In the genomic region with DNA sequence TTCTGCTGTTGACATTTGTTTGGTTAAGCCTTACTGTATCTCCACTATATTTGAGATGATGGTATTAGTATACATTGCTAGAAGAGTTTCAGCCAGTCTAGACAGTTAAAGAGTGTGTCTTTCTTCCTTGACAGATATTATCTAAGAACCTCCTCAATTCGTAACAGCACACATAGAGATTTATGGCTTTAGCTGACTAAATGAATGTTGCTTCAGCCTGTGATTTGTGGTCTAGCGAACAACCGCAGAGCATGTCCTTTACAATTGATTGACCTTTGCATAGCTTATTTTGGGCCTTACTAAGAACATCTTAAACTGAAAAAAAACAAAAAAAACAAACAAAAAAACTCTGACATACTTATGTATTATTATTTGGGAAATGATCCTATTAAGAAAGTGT, we compare ENCODE assay signal across 1 cellular context.
TF ChIP-seq lines count a peak whose summit lies in the region.

No MANE protein-coding gene starts in this region.

TF ChIP-seq in K562, 482 proteins besides CTCF, POLR2A, EP300 and RAD21 (continued from another document and continues in another):
- TF ChIP-seq, protein P1, sequence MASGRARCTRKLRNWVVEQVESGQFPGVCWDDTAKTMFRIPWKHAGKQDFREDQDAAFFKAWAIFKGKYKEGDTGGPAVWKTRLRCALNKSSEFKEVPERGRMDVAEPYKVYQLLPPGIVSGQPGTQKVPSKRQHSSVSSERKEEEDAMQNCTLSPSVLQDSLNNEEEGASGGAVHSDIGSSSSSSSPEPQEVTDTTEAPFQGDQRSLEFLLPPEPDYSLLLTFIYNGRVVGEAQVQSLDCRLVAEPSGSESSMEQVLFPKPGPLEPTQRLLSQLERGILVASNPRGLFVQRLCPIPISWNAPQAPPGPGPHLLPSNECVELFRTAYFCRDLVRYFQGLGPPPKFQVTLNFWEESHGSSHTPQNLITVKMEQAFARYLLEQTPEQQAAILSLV (tag; IDR thresholded peaks at IDR 0.05), result no peak
- TF ChIP-seq SRF (CRISPR knock-in tag; IDR thresholded peaks at IDR 0.05) (no peak), KDM1A (IDR thresholded peaks at IDR 0.05) (peak; percentile 96 to 97), DPF2 (IDR thresholded peaks at IDR 0.05) (no peak), ZNF217 (CRISPR knock-in tag; IDR thresholded peaks at IDR 0.05) (no peak), COPS2 (conservative IDR thresholded peaks at IDR 0.05) (no peak), POLR2H (tag; IDR thresholded peaks at IDR 0.05; ENCODE audit: low read depth) (no peak), ELF4 (CRISPR knock-in tag; IDR thresholded peaks at IDR 0.05) (no peak), HDAC2 (IDR thresholded peaks at IDR 0.05) (peak; percentile 91; the same call in 1 of the 2 replicates), ZNF780A (CRISPR knock-in tag; IDR thresholded peaks at IDR 0.05) (no peak), EHMT2 (IDR thresholded peaks at IDR 0.05) (no peak), PPARD (CRISPR knock-in tag; IDR thresholded peaks at IDR 0.05) (no peak), SMAD4 (CRISPR knock-in tag; conservative IDR thresholded peaks at IDR 0.05) (peak; percentile 66; the same call in 1 of the 2 replicates), NFXL1 (CRISPR knock-in tag; IDR thresholded peaks at IDR 0.05) (no peak), DIDO1 (tag; IDR thresholded peaks at IDR 0.05; ENCODE audit: low read depth) (no peak), ZNF551 (CRISPR knock-in tag; IDR thresholded peaks at IDR 0.05) (no peak), E2F3 (CRISPR knock-in tag; IDR thresholded peaks at IDR 0.05) (no peak), ZNF79 (CRISPR knock-in tag; IDR thresholded peaks at IDR 0.05; ENCODE audit: low read depth) (no peak), ETS2 (tag; IDR thresholded peaks at IDR 0.05; ENCODE audit: borderline replicate concordance, poor library complexity, severe bottlenecking) (no peak), BHLHE40 (IDR thresholded peaks at IDR 0.05; ENCODE audit: low read length) (0 out of 2 replicates have a peak, but pooled peaks have one; percentile 30), ZBTB17 (CRISPR knock-in tag; IDR thresholded peaks at IDR 0.05) (no peak), TEAD1 (CRISPR knock-in tag; IDR thresholded peaks at IDR 0.05) (peak in 1 of 2 experiments; percentile 83; a peak in 1 of 4 replicates), HNRNPUL1 (IDR thresholded peaks at IDR 0.05; ENCODE audit: low read length) (no peak), ARID1B (IDR thresholded peaks at IDR 0.05) (0 out of 2 replicates have a peak, but pooled peaks have one; percentile 16), RFX1 (IDR thresholded peaks at IDR 0.05) (no peak), ZNF311 (CRISPR knock-in tag; IDR thresholded peaks at IDR 0.05) (no peak), FOXM1 (IDR thresholded peaks at IDR 0.05; ENCODE audit: low read depth) (no peak), FOXM1 (CRISPR knock-in tag; IDR thresholded peaks at IDR 0.05; ENCODE audit: low read depth) (no peak), SMARCA4 (IDR thresholded peaks at IDR 0.05) (no peak), DNMT1 (IDR thresholded peaks at IDR 0.05) (no peak), CBFA2T3 (IDR thresholded peaks at IDR 0.05) (peak; percentile 24; the same call in 1 of the 2 replicates), SNIP1 (IDR thresholded peaks at IDR 0.05; ENCODE audit: low read depth) (no peak), ETV5 (CRISPR knock-in tag; IDR thresholded peaks at IDR 0.05; ENCODE audit: low read depth) (no peak)
- TF ChIP-seq, protein P2, sequence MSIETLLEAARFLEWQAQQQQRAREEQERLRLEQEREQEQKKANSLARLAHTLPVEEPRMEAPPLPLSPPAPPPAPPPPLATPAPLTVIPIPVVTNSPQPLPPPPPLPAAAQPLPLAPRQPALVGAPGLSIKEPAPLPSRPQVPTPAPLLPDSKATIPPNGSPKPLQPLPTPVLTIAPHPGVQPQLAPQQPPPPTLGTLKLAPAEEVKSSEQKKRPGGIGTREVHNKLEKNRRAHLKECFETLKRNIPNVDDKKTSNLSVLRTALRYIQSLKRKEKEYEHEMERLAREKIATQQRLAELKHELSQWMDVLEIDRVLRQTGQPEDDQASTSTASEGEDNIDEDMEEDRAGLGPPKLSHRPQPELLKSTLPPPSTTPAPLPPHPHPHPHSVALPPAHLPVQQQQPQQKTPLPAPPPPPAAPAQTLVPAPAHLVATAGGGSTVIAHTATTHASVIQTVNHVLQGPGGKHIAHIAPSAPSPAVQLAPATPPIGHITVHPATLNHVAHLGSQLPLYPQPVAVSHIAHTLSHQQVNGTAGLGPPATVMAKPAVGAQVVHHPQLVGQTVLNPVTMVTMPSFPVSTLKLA (conservative IDR thresholded peaks at IDR 0.05), result no peak
- TF ChIP-seq, protein P3, sequence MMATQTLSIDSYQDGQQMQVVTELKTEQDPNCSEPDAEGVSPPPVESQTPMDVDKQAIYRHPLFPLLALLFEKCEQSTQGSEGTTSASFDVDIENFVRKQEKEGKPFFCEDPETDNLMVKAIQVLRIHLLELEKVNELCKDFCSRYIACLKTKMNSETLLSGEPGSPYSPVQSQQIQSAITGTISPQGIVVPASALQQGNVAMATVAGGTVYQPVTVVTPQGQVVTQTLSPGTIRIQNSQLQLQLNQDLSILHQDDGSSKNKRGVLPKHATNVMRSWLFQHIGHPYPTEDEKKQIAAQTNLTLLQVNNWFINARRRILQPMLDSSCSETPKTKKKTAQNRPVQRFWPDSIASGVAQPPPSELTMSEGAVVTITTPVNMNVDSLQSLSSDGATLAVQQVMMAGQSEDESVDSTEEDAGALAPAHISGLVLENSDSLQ (IDR thresholded peaks at IDR 0.05), result peak; percentile 88
- TF ChIP-seq, protein P4, sequence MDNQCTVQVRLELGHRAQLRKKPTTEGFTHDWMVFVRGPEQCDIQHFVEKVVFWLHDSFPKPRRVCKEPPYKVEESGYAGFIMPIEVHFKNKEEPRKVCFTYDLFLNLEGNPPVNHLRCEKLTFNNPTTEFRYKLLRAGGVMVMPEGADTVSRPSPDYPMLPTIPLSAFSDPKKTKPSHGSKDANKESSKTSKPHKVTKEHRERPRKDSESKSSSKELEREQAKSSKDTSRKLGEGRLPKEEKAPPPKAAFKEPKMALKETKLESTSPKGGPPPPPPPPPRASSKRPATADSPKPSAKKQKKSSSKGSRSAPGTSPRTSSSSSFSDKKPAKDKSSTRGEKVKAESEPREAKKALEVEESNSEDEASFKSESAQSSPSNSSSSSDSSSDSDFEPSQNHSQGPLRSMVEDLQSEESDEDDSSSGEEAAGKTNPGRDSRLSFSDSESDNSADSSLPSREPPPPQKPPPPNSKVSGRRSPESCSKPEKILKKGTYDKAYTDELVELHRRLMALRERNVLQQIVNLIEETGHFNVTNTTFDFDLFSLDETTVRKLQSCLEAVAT (IDR thresholded peaks at IDR 0.05), result peak in 1 of 2 experiments; percentile 89; a peak in 2 of 4 replicates
- TF ChIP-seq, protein P5, sequence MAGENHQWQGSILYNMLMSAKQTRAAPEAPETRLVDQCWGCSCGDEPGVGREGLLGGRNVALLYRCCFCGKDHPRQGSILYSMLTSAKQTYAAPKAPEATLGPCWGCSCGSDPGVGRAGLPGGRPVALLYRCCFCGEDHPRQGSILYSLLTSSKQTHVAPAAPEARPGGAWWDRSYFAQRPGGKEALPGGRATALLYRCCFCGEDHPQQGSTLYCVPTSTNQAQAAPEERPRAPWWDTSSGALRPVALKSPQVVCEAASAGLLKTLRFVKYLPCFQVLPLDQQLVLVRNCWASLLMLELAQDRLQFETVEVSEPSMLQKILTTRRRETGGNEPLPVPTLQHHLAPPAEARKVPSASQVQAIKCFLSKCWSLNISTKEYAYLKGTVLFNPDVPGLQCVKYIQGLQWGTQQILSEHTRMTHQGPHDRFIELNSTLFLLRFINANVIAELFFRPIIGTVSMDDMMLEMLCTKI (IDR thresholded peaks at IDR 0.05; ENCODE audit: partially characterized antibody), result no peak
- TF ChIP-seq, protein P6, sequence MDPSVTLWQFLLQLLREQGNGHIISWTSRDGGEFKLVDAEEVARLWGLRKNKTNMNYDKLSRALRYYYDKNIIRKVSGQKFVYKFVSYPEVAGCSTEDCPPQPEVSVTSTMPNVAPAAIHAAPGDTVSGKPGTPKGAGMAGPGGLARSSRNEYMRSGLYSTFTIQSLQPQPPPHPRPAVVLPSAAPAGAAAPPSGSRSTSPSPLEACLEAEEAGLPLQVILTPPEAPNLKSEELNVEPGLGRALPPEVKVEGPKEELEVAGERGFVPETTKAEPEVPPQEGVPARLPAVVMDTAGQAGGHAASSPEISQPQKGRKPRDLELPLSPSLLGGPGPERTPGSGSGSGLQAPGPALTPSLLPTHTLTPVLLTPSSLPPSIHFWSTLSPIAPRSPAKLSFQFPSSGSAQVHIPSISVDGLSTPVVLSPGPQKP (CRISPR knock-in tag; IDR thresholded peaks at IDR 0.05), result no peak
- TF ChIP-seq, protein P7, sequence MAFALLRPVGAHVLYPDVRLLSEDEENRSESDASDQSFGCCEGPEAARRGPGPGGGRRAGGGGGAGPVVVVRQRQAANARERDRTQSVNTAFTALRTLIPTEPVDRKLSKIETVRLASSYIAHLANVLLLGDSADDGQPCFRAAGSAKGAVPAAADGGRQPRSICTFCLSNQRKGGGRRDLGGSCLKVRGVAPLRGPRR (CRISPR knock-in tag; IDR thresholded peaks at IDR 0.05), result no peak
- TF ChIP-seq, protein P8, sequence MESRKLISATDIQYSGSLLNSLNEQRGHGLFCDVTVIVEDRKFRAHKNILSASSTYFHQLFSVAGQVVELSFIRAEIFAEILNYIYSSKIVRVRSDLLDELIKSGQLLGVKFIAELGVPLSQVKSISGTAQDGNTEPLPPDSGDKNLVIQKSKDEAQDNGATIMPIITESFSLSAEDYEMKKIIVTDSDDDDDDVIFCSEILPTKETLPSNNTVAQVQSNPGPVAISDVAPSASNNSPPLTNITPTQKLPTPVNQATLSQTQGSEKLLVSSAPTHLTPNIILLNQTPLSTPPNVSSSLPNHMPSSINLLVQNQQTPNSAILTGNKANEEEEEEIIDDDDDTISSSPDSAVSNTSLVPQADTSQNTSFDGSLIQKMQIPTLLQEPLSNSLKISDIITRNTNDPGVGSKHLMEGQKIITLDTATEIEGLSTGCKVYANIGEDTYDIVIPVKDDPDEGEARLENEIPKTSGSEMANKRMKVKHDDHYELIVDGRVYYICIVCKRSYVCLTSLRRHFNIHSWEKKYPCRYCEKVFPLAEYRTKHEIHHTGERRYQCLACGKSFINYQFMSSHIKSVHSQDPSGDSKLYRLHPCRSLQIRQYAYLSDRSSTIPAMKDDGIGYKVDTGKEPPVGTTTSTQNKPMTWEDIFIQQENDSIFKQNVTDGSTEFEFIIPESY (CRISPR knock-in tag; IDR thresholded peaks at IDR 0.05), result no peak
- TF ChIP-seq, protein P9, sequence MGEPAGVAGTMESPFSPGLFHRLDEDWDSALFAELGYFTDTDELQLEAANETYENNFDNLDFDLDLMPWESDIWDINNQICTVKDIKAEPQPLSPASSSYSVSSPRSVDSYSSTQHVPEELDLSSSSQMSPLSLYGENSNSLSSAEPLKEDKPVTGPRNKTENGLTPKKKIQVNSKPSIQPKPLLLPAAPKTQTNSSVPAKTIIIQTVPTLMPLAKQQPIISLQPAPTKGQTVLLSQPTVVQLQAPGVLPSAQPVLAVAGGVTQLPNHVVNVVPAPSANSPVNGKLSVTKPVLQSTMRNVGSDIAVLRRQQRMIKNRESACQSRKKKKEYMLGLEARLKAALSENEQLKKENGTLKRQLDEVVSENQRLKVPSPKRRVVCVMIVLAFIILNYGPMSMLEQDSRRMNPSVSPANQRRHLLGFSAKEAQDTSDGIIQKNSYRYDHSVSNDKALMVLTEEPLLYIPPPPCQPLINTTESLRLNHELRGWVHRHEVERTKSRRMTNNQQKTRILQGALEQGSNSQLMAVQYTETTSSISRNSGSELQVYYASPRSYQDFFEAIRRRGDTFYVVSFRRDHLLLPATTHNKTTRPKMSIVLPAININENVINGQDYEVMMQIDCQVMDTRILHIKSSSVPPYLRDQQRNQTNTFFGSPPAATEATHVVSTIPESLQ (CRISPR knock-in tag; IDR thresholded peaks at IDR 0.05), result no peak
- TF ChIP-seq, protein P10, sequence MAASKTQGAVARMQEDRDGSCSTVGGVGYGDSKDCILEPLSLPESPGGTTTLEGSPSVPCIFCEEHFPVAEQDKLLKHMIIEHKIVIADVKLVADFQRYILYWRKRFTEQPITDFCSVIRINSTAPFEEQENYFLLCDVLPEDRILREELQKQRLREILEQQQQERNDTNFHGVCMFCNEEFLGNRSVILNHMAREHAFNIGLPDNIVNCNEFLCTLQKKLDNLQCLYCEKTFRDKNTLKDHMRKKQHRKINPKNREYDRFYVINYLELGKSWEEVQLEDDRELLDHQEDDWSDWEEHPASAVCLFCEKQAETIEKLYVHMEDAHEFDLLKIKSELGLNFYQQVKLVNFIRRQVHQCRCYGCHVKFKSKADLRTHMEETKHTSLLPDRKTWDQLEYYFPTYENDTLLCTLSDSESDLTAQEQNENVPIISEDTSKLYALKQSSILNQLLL (CRISPR knock-in tag; IDR thresholded peaks at IDR 0.05; ENCODE audit: borderline replicate concordance), result no peak
- TF ChIP-seq, protein P11, sequence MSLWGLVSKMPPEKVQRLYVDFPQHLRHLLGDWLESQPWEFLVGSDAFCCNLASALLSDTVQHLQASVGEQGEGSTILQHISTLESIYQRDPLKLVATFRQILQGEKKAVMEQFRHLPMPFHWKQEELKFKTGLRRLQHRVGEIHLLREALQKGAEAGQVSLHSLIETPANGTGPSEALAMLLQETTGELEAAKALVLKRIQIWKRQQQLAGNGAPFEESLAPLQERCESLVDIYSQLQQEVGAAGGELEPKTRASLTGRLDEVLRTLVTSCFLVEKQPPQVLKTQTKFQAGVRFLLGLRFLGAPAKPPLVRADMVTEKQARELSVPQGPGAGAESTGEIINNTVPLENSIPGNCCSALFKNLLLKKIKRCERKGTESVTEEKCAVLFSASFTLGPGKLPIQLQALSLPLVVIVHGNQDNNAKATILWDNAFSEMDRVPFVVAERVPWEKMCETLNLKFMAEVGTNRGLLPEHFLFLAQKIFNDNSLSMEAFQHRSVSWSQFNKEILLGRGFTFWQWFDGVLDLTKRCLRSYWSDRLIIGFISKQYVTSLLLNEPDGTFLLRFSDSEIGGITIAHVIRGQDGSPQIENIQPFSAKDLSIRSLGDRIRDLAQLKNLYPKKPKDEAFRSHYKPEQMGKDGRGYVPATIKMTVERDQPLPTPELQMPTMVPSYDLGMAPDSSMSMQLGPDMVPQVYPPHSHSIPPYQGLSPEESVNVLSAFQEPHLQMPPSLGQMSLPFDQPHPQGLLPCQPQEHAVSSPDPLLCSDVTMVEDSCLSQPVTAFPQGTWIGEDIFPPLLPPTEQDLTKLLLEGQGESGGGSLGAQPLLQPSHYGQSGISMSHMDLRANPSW (CRISPR knock-in tag; IDR thresholded peaks at IDR 0.05), result no peak
- TF ChIP-seq, protein P12, sequence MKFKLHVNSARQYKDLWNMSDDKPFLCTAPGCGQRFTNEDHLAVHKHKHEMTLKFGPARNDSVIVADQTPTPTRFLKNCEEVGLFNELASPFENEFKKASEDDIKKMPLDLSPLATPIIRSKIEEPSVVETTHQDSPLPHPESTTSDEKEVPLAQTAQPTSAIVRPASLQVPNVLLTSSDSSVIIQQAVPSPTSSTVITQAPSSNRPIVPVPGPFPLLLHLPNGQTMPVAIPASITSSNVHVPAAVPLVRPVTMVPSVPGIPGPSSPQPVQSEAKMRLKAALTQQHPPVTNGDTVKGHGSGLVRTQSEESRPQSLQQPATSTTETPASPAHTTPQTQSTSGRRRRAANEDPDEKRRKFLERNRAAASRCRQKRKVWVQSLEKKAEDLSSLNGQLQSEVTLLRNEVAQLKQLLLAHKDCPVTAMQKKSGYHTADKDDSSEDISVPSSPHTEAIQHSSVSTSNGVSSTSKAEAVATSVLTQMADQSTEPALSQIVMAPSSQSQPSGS (CRISPR knock-in tag; IDR thresholded peaks at IDR 0.05), result no peak
- TF ChIP-seq, protein P13, sequence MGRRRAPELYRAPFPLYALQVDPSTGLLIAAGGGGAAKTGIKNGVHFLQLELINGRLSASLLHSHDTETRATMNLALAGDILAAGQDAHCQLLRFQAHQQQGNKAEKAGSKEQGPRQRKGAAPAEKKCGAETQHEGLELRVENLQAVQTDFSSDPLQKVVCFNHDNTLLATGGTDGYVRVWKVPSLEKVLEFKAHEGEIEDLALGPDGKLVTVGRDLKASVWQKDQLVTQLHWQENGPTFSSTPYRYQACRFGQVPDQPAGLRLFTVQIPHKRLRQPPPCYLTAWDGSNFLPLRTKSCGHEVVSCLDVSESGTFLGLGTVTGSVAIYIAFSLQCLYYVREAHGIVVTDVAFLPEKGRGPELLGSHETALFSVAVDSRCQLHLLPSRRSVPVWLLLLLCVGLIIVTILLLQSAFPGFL (CRISPR knock-in tag; IDR thresholded peaks at IDR 0.05), result no peak
